In genomic region chr10:101830322-101831168, GRCh38 we compare ENCODE assay signal across 8 cellular contexts. TPM values are rescaled to one million over a fixed set of nuclear protein-coding genes. Genes with fewer than 3 reads are reported as not detected.
DNase-seq lines count a peak whose midpoint lies in the region; TF ChIP-seq lines count a peak whose summit lies in the region.

No MANE protein-coding gene starts in this region.

- DNase-seq in GM06990 (ENCODE audit: extremely low read depth, insufficient read length) (peak; percentile 90), HFF-Myc (ENCODE audit: extremely low read depth, low read depth) (peak; percentile 71), NCI-H1048 (lab: John Stamatoyannopoulos, UW) (peak; percentile 87), T-helper 1 cell (peak; percentile 92 to 95 (median 93)), amygdala (lab: John Stamatoyannopoulos, UW) (peak in 44 of 56 donors; percentile 12 to 93 (median 58)), right atrium auricular region (ENCODE audit: low spot score) (peak; percentile 87), renal cortical epithelial cell (ENCODE audit: low read depth) (peak; percentile 72), inferior parietal cortex (ENCODE audit: extremely low spot score) (no peak)

- no peaks in the 10 kb centered on the region; the same call in 1 of the 2 replicates for H3K36me3 ChIP-seq in GM06990 (ENCODE audit: control insufficient read depth, insufficient read depth, low read length)
- peaks cover 11% of the 10 kb centered on the region for H3K36me3 ChIP-seq in right atrium auricular region

- H3K4me3 ChIP-seq in GM06990 (replicated peaks; ENCODE audit: low read depth, low read length) (peak overlapping the region; percentile 65), HFF-Myc (replicated peaks; ENCODE audit: low read depth, low read length) (peak overlapping the region; percentile 39), right atrium auricular region (peak overlapping the region; percentile 27 to 55)

- H3K27me3 ChIP-seq in GM06990 (replicated peaks; ENCODE audit: control insufficient read depth, insufficient read depth, low read length) (no peaks in the 10 kb centered on the region), right atrium auricular region (no peaks in the 10 kb centered on the region)

- H3K4me1 ChIP-seq in right atrium auricular region: peaks cover 0 to 45% of the 10 kb centered on the region in 2 donors

- no peak for TF ChIP-seq CTCF in GM06990 (IDR thresholded peaks at IDR 0.05; ENCODE audit: insufficient read depth, low read length, poor library complexity, severe bottlenecking)
- no peak for TF ChIP-seq CTCF in HFF-Myc (IDR thresholded peaks at IDR 0.05; ENCODE audit: low read depth, low read length, missing control alignments)
- TF ChIP-seq CTCF in right atrium auricular region (IDR thresholded peaks at IDR 0.05): no peak

- H3K9me3 ChIP-seq in right atrium auricular region: no peaks in the 10 kb centered on the region

- peak overlapping the region; percentile 53 to 64 for H3K27ac ChIP-seq in right atrium auricular region

RNA-seq across cellular contexts. Expression of gene OGA, which starts 12.3 kb away (rescaled TPM):
- total RNA-seq in right atrium auricular region: 10 to 100 TPM; 41.6 to 50.9 TPM
- total RNA-seq in renal cortical epithelial cell: 67.0 and 116 TPM in 2 replicates

RNA-seq across cellular contexts. Expression of gene KCNIP2, which starts 13.1 kb away (rescaled TPM):
- total RNA-seq in right atrium auricular region: 100 to 1,000 TPM; 192 to 653 TPM
- total RNA-seq in renal cortical epithelial cell: 0.35 TPM in 1 of 2 replicates, not detected in the other

RNA-seq across cellular contexts. Expression of gene NPM3, which starts 47.3 kb away (rescaled TPM):
- 10 to 100 TPM in 1 of 2 donors, 1 to 10 TPM in 1; 6.2 to 14.7 TPM for total RNA-seq in right atrium auricular region
- 55.2 and 236 TPM in 2 replicates for total RNA-seq in renal cortical epithelial cell

RNA-seq across cellular contexts. Expression of gene FGF8, which starts 54.6 kb away (rescaled TPM):
- total RNA-seq in right atrium auricular region (not detected), renal cortical epithelial cell (not detected in 2 replicates)

Comparison
In these comparisons a context has a peak if more than half of its experiments do, and no peak if none do; other contexts are left out.
1. RNA of gene KCNIP2, which starts 13.1 kb away (total RNA-seq): 192 to 653 TPM in right atrium auricular region; 0.35 TPM in renal cortical epithelial cell; every median in the first group is over 100 times any median in the second.
2. Peak in every context shown above with its lines, with median percentiles within 50 percentile points of each other: H3K4me3 ChIP-seq.